20 cellular contexts compared by ENCODE assay signal in the genomic region with DNA sequence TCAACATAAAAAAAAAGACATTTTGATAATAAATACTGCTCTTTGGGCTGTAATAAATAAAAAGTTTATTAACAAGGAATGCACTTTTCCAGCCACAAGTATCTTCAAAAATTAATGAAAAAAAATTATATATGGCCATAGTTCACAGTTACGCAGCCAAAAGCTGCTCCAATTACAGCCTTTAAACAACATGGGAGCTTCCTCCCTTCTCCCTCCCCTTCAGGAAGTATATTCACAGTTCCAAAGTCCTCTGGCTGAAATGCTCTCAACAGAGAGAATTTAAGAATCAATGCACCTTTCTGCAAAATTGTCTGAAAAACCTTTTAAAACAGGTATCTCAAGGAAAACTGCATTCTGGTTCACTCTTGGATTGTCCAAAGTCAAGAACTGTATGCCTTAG. TPM values are rescaled to one million over a fixed set of nuclear protein-coding genes. Genes with fewer than 3 reads are reported as not detected.
DNase-seq lines count a peak whose midpoint lies in the region; ATAC-seq, FAIRE-seq and TF ChIP-seq lines count a peak whose summit lies in the region.
"Had no signal": no experiment of that assay in that cellular context is flagged by ENCODE, and none has a peak within 500 bp of the region (broad histone marks: within the 10 kb centered on the region; RNA-seq: fewer than 3 reads in every experiment).

No MANE protein-coding gene starts in this region.

- no peaks in the 10 kb centered on the region for H3K27me3 ChIP-seq in Panc1 (ENCODE audit: control insufficient read depth, insufficient read depth, low read length)
- no peaks in the 10 kb centered on the region for H3K27me3 ChIP-seq in esophagus squamous epithelium
- no peaks in the 10 kb centered on the region for H3K27me3 ChIP-seq in CD8-positive, alpha-beta memory T cell (ENCODE audit: insufficient read depth, low read length, poor library complexity, severe bottlenecking)

- ATAC-seq in A549 (no peak), Panc1 (no peak), HG02763 (IDR thresholded peaks at IDR 0.05; ENCODE audit: unreplicated experiment) (no peak), GM18870 (IDR thresholded peaks at IDR 0.05; ENCODE audit: unreplicated experiment) (no peak), GM21737 (IDR thresholded peaks at IDR 0.05; ENCODE audit: unreplicated experiment) (no peak)
- ATAC-seq: stimulated activated naive B cell treated with anti-CD40 and anti-IgM and Interleukin-4, amounts not matched to agents 10 μg/mL and 1 μg/mL and 100 μg/mL, for 72 hours had no signal

- POLR2A ChIA-PET in A549 (lab: Yijun Ruan, JAX) (interaction anchor here (1.0 kb wide), 1 partner anchor 265 kb away, joined by 3 read pairs; no protein-coding TSS in a partner anchor), Panc1 (lab: Charles Lee) (no interaction called here)
- POLR2A ChIA-PET in CD8-positive, alpha-beta memory T cell (lab: Charles Lee) = no interaction called here

- DNase-seq in A549 (ENCODE audit: low read depth in 1 of 2, low spot score in 1 of 2) (no peak), Panc1 (ENCODE audit: low read depth, low spot score) (no peak), esophagus squamous epithelium (lab: John Stamatoyannopoulos, UW) (no peak), mesothelial cell of epicardium (ENCODE audit: low spot score in 2 of 2, unreplicated experiment in 2 of 2) (no peak)
- DNase-seq in CD8-positive, alpha-beta memory T cell = no peak
- DNase-seq: amygdala; COR-L47; GF-D8; H7; midbrain; NCI-H2029; NCI-H526 treated with DMSO at 0.1 percent for 48 hours; occipital lobe; stimulated activated naive B cell treated with anti-CD40 and anti-IgM and Interleukin-4, amounts not matched to agents 10 μg/mL and 1 μg/mL and 100 μg/mL, for 72 hours had no signal

- no peaks in the 10 kb centered on the region for H3K27me3 Mint-ChIP-seq in mesothelial cell of epicardium (ENCODE audit: low read depth)
- H3K27me3 Mint-ChIP-seq in CD8-positive, alpha-beta memory T cell = peaks cover 14 to 30% of the 10 kb centered on the region in 2 donors
- H3K27me3 Mint-ChIP-seq: stimulated activated naive B cell treated with anti-CD40 and anti-IgM and Interleukin-4, amounts not matched to agents 10 μg/mL and 1 μg/mL and 100 μg/mL, for 72 hours had no signal

- H3K27ac ChIP-seq in A549 = peak overlapping the region; percentile 96 to 100; a peak in 4 of 6 replicates
- peak overlapping the region; percentile 97 for H3K27ac ChIP-seq in Panc1 (ENCODE audit: low read length)
- peak overlapping the region; percentile 11 to 53 (median 39) for H3K27ac ChIP-seq in esophagus squamous epithelium
- no peak overlapping the region for H3K27ac ChIP-seq in CD8-positive, alpha-beta memory T cell (ENCODE audit: low read depth, low read length)

- peaks cover 38% of the 10 kb centered on the region for H3K4me1 ChIP-seq in A549
- H3K4me1 ChIP-seq in Panc1 (ENCODE audit: control insufficient read depth, insufficient read depth, low read length) = peaks cover 47% of the 10 kb centered on the region
- H3K4me1 ChIP-seq in esophagus squamous epithelium = peaks cover 10 to 69% (median 10%) of the 10 kb centered on the region in 3 donors
- peaks cover 6% of the 10 kb centered on the region for H3K4me1 ChIP-seq in CD8-positive, alpha-beta memory T cell (ENCODE audit: insufficient read depth, low read length)

- no peak for TF ChIP-seq CTCF in A549 (IDR thresholded peaks at IDR 0.05)
- TF ChIP-seq CTCF in Panc1 (IDR thresholded peaks at IDR 0.05) = no peak
- TF ChIP-seq CTCF in esophagus squamous epithelium (IDR thresholded peaks at IDR 0.05) = no peak
- no peak for TF ChIP-seq CTCF in mesothelial cell of epicardium (IDR thresholded peaks at IDR 0.05; ENCODE audit: unreplicated experiment)

- peaks cover 85% of the 10 kb centered on the region for H3K36me3 Mint-ChIP-seq in mesothelial cell of epicardium
- peaks cover 0 to 1% (median 0%) of the 10 kb centered on the region in 3 donors for H3K36me3 Mint-ChIP-seq in CD8-positive, alpha-beta memory T cell

- H3K36me3 ChIP-seq in Panc1 (ENCODE audit: control insufficient read depth, insufficient read depth, low read length) (peaks cover 61% of the 10 kb centered on the region), esophagus squamous epithelium (peaks cover 11 to 43% (median 14%) of the 10 kb centered on the region in 3 donors)
- H3K36me3 ChIP-seq in CD8-positive, alpha-beta memory T cell (ENCODE audit: insufficient read depth, low read length) = no peaks in the 10 kb centered on the region

- peaks cover 68% of the 10 kb centered on the region for H3K4me1 Mint-ChIP-seq in mesothelial cell of epicardium
- peaks cover 5 to 9% (median 8%) of the 10 kb centered on the region in 3 donors for H3K4me1 Mint-ChIP-seq in CD8-positive, alpha-beta memory T cell

- intact Hi-C loops in Panc1 (cut with micrococcal nuclease; ENCODE audit: unreplicated experiment) = loop anchor here (10.0 kb wide), 3 partner anchors 129 to 759 kb away; no protein-coding TSS in a partner anchor
- intact Hi-C loops in esophagus squamous epithelium (cut with DNase I) = no loop called here

- TF ChIP-seq EP300 in A549 (IDR thresholded peaks at IDR 0.05) = no peak

- peak overlapping the region; percentile 81 for H3K27ac Mint-ChIP-seq in mesothelial cell of epicardium
- no peak overlapping the region for H3K27ac Mint-ChIP-seq in CD8-positive, alpha-beta memory T cell
- H3K27ac Mint-ChIP-seq: dendritic cell treated with granulocyte-macrophage colony-stimulating factor and Interleukin-4, amounts not matched to agents 40 ng/mL and 50 ng/mL, for 4 days; stimulated activated naive B cell treated with anti-CD40 and anti-IgM and Interleukin-4, amounts not matched to agents 10 μg/mL and 1 μg/mL and 100 μg/mL, for 72 hours had no signal

- no peaks in the 10 kb centered on the region for H3K9me3 Mint-ChIP-seq in mesothelial cell of epicardium
- H3K9me3 Mint-ChIP-seq in CD8-positive, alpha-beta memory T cell = peaks cover 0 to 5% (median 0%) of the 10 kb centered on the region in 5 donors
- H3K9me3 Mint-ChIP-seq: dendritic cell treated with granulocyte-macrophage colony-stimulating factor and Interleukin-4, amounts not matched to agents 40 ng/mL and 50 ng/mL, for 4 days; stimulated activated naive B cell treated with anti-CD40 and anti-IgM and Interleukin-4, amounts not matched to agents 10 μg/mL and 1 μg/mL and 100 μg/mL, for 72 hours had no signal

- H3K4me3 ChIP-seq in A549 (peak overlapping the region; percentile 91), Panc1 (ENCODE audit: low read depth in 2 of 2, low read length in 2 of 2) (peak overlapping the region; percentile 87 to 91), esophagus squamous epithelium (peak overlapping the region in 1 of 4 donors; percentile 92)
- no peak overlapping the region for H3K4me3 ChIP-seq in CD8-positive, alpha-beta memory T cell (ENCODE audit: low read length)

- 85% methylated on average over 1 of the region's 1 CpG for WGBS in A549 (ENCODE audit: missing lambda C conversion rate)
- 79 to 88% methylated on average over 1 of the region's 1 CpG for WGBS in esophagus squamous epithelium, 2 donors

- no TSS peak for BruUV-seq in Panc1 (replicated peaks; lab: Mats Ljungman, UMichigan)

- H3K9me3 ChIP-seq in A549 = no peaks in the 10 kb centered on the region
- H3K9me3 ChIP-seq in Panc1 (ENCODE audit: control insufficient read depth, insufficient read depth, low read depth, low read length) = no peaks in the 10 kb centered on the region
- no peaks in the 10 kb centered on the region for H3K9me3 ChIP-seq in esophagus squamous epithelium
- no peaks in the 10 kb centered on the region for H3K9me3 ChIP-seq in CD8-positive, alpha-beta memory T cell (ENCODE audit: low read length)

- peak overlapping the region; percentile 97 for H3K4me3 Mint-ChIP-seq in mesothelial cell of epicardium
- H3K4me3 Mint-ChIP-seq in CD8-positive, alpha-beta memory T cell = no peak overlapping the region
- H3K4me3 Mint-ChIP-seq: dendritic cell treated with granulocyte-macrophage colony-stimulating factor and Interleukin-4, amounts not matched to agents 40 ng/mL and 50 ng/mL, for 4 days; stimulated activated naive B cell treated with anti-CD40 and anti-IgM and Interleukin-4, amounts not matched to agents 10 μg/mL and 1 μg/mL and 100 μg/mL, for 72 hours had no signal

- TF ChIP-seq POLR2A in A549 (IDR thresholded peaks at IDR 0.05; ENCODE audit: low read length) (no peak), esophagus squamous epithelium (IDR thresholded peaks at IDR 0.05) (no peak)

- in situ Hi-C loops in Panc1 (cut with HindIII; ENCODE audit: low pct_unique_long_range_greater_than_20kb, low sequenced_read_pairs) = loop anchor here (25.0 kb wide), 1 partner anchor 967 kb away; a partner anchor contains a TSS

- CTCF ChIA-PET in A549 (lab: Yijun Ruan, JAX) = interaction anchor here (0.9 to 1.0 kb wide), 2 partner anchors 566 to 676 kb away, joined by 3 to 4 read pairs; no protein-coding TSS in a partner anchor
- CTCF ChIA-PET in Panc1 (lab: Charles Lee) = no interaction called here
- CTCF ChIA-PET in CD8-positive, alpha-beta memory T cell (lab: Charles Lee) = no interaction called here

- no peak for TF ChIP-seq RAD21 in A549 (conservative IDR thresholded peaks at IDR 0.05 in 1 of 2, IDR thresholded peaks at IDR 0.05 in 1 of 2)

- no peak for FAIRE-seq in A549 (lab: Jason Lieb, UNC)

- H3K4me2 ChIP-seq in A549 = peak overlapping the region; percentile 67

TF ChIP-seq in A549, 52 proteins besides CTCF, POLR2A, EP300 and RAD21 (continues in another document):
- TF ChIP-seq NFE2L2 (conservative IDR thresholded peaks at IDR 0.05; ENCODE audit: low read length) = no peak

RNA-seq across cellular contexts. Expression of a gene that starts 5.9 kb away (rescaled TPM):
- 168 and 217 TPM in 2 replicates for polyA plus RNA-seq in A549 (2011; rRNA removed)
- polyA plus RNA-seq in A549 (2012; cell fraction: cytosol; rRNA removed) = 147 and 226 TPM in 2 replicates
- 345 and 402 TPM in 2 replicates for polyA plus RNA-seq in A549 (2012; cell fraction: nucleus; rRNA removed)
- 230 to 257 TPM (median 240 TPM) in 3 replicates for polyA plus RNA-seq in A549 (2017; fragmentation: RNase III; extraction: RNeasy Plus Mini Kit Qiagen cat#74134 plus additional on column Dnase treatment)
- 367 and 381 TPM in 2 replicates for polyA minus RNA-seq in A549 (2011; rRNA and poly(A)+ RNA removed)
- total RNA-seq in Panc1 (2021; ENCODE audit: unreplicated experiment) = 258 TPM
- polyA plus RNA-seq in Panc1 (2012; ENCODE audit: insufficient read length) = 326 TPM
- 100 to 1,000 TPM; 117 to 227 (median 151) TPM for total RNA-seq in esophagus squamous epithelium
- total RNA-seq in mesothelial cell of epicardium = 510 to 549 TPM (median 531 TPM) in 3 replicates
- 1 to 10 TPM; 2.5 to 3.0 TPM for total RNA-seq in CD8-positive, alpha-beta memory T cell
- 5.2 TPM for polyA plus RNA-seq in CD8-positive, alpha-beta memory T cell

RNA-seq across cellular contexts. Expression of a gene that starts 37.2 kb away (rescaled TPM):
- polyA plus RNA-seq in A549 (2011; rRNA removed) (not detected in 2 replicates), A549 (2017; fragmentation: RNase III; extraction: RNeasy Plus Mini Kit Qiagen cat#74134 plus additional on column Dnase treatment) (not detected in 3 replicates)
- polyA plus RNA-seq in A549 (2012; cell fraction: cytosol; rRNA removed) = not detected in 2 replicates
- not detected in 2 replicates for polyA plus RNA-seq in A549 (2012; cell fraction: nucleus; rRNA removed)
- polyA minus RNA-seq in A549 (2011; rRNA and poly(A)+ RNA removed) = not detected in 2 replicates
- total RNA-seq in Panc1 (2021; ENCODE audit: unreplicated experiment) (not detected), esophagus squamous epithelium (1 to 10 TPM in 1 of 4 donors, under 1 TPM in 2, not detected in 1; 0.09 to 2.9 (median 0.18) TPM), mesothelial cell of epicardium (1.3 to 2.0 TPM (median 1.6 TPM) in 3 replicates)
- polyA plus RNA-seq in Panc1 (2012; ENCODE audit: insufficient read length) = not detected
- under 1 TPM in 1 of 2 experiments, not detected in 1; 0.26 TPM for total RNA-seq in CD8-positive, alpha-beta memory T cell
- 1.3 TPM for polyA plus RNA-seq in CD8-positive, alpha-beta memory T cell
- total RNA-seq: activated CD8-positive, alpha-beta memory T cell treated with anti-CD3 and anti-CD28 coated beads for 36 hours; H7; HT1080 had no signal

Comparison
In these comparisons a context has a peak if more than half of its experiments do, and no peak if none do; other contexts are left out.
1. RNA of a gene that starts 5.9 kb away (total RNA-seq): 510 to 549 TPM in mesothelial cell of epicardium, 258 TPM in Panc1 (single experiment) and 117 to 227 TPM in esophagus squamous epithelium; 2.5 to 3.0 TPM in CD8-positive, alpha-beta memory T cell; every median in the first group is over 10 times any median in the second.